In the genomic region with DNA sequence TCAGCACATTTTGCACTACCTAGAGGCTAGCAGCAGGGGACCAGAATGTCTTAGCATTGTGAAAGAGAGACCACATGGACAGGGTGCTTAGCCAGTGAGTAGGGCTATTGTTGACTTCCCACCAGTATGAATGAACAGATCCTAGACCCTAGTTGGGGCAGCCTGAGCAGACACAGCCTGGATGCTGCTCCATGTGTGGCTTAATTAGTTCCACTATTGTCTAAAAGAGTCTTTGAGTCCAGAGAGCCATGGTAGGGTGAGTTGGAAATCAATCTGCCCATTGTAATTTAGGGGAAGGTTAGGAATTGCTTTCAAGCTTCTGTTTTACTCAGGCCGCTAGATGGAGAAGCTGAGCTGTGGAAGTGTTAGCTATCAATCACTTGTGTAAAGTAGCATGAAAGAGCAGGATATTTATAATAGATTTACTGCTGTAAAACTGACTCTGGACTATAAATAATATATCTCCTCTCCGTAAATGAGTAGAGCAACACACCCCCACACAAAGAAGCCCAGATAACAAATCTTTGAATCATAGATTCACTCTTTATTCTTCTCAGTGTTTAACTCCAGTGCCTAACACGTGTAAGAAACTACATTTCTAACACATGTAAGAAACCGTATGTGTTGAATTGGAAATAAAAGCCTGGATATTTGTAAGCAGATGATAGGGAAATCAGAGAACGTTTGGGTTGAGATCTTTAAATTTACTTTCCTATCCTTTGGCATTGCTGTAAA, we compare ENCODE assay signal across 7 cellular contexts. TPM values are rescaled to one million over a fixed set of nuclear protein-coding genes. Genes with fewer than 3 reads are reported as not detected.
A peak's percentile ranks its signal among the peaks of the same experiment; 100 is the strongest.
DNase-seq lines count a peak whose midpoint lies in the region; ATAC-seq and TF ChIP-seq lines count a peak whose summit lies in the region.

No MANE protein-coding gene starts in this region.

- no peak overlapping the region for H3K4me3 Mint-ChIP-seq in activated CD4-positive, alpha-beta T cell treated with anti-CD3 and anti-CD28 coated beads, Interleukin-2, amount 10 ng/mL, durations not matched to agents 7 days and 5 days

- no peak overlapping the region for H3K4me2 ChIP-seq in HCT116 (ENCODE audit: low read length)

- H4K20me1 ChIP-seq in HCT116 (ENCODE audit: insufficient read depth): no peaks in the 10 kb centered on the region

- no peak for TF ChIP-seq POLR2A in HCT116 (IDR thresholded peaks at IDR 0.05; ENCODE audit: borderline replicate concordance, extremely low read depth, insufficient read depth, insufficient read length)

- TF ChIP-seq CTCF in HCT116 (IDR thresholded peaks at IDR 0.05 in 2 of 3, conservative IDR thresholded peaks at IDR 0.05 in 1 of 3; ENCODE audit: borderline replicate concordance in 1 of 3, insufficient read depth in 1 of 3, low read depth in 2 of 3, low read length in 2 of 3) (peak; percentile 66 to 81 (median 78); a peak in 5 of 6 replicates), cardiac muscle cell (IDR thresholded peaks at IDR 0.05; ENCODE audit: low read depth, low read length) (peak; percentile 65)

- H3K36me3 ChIP-seq in HCT116 (ENCODE audit: control insufficient read depth in 1 of 2, insufficient read depth in 2 of 2, low read length in 2 of 2) (no peaks in the 10 kb centered on the region), cardiac muscle cell (no peaks in the 10 kb centered on the region)

- H3K9ac ChIP-seq in HCT116 (ENCODE audit: low read length): no peak overlapping the region

- no peaks in the 10 kb centered on the region for H3K36me3 Mint-ChIP-seq in activated CD4-positive, alpha-beta T cell treated with anti-CD3 and anti-CD28 coated beads, Interleukin-2, amount 10 ng/mL, durations not matched to agents 7 days and 5 days (ENCODE audit: low read depth)

- H3K4me1 Mint-ChIP-seq in activated CD4-positive, alpha-beta T cell treated with anti-CD3 and anti-CD28 coated beads, Interleukin-2, amount 10 ng/mL, durations not matched to agents 7 days and 5 days: peaks cover 50% of the 10 kb centered on the region

- intact Hi-C loops in HCT116 (cut with micrococcal nuclease): loop anchor here (1.0 to 5.0 kb wide), 4 partner anchors 190 to 394 kb away; no protein-coding TSS in a partner anchor

- H2AFZ ChIP-seq in HCT116 (ENCODE audit: low read depth, low read length, poor library complexity, severe bottlenecking): no peak overlapping the region

- H3K4me1 ChIP-seq in HCT116 (ENCODE audit: control insufficient read depth in 1 of 2, insufficient read depth in 2 of 2, low read length in 2 of 2) (no peaks in the 10 kb centered on the region; a peak in 1 of 4 replicates), cardiac muscle cell (ENCODE audit: low read depth) (peaks cover 14% of the 10 kb centered on the region)

- H3K27ac ChIP-seq in HCT116 (ENCODE audit: low read depth, low read length): no peak overlapping the region
- no peak overlapping the region for H3K27ac ChIP-seq in cardiac muscle cell

- CTCF ChIA-PET in HCT116 (lab: Charles Lee): interaction anchor here (0.6 to 3.9 kb wide), 11 partner anchors 10 to 394 kb away, joined by 3 to 23 read pairs (median 3); partner anchors contain the start of gene SLC9C1
- CTCF ChIA-PET in activated CD4-positive, alpha-beta T cell treated with anti-CD3 and anti-CD28 coated beads, Interleukin-2, amount 10 ng/mL, durations not matched to agents 7 days and 5 days (lab: Charles Lee): interaction anchor here (0.9 to 2.0 kb wide), 11 partner anchors 9 to 394 kb away, joined by 3 to 5 read pairs (median 4); no protein-coding TSS in a partner anchor

- H3K27me3 Mint-ChIP-seq in activated CD4-positive, alpha-beta T cell treated with anti-CD3 and anti-CD28 coated beads, Interleukin-2, amount 10 ng/mL, durations not matched to agents 7 days and 5 days: no peaks in the 10 kb centered on the region

- no peak overlapping the region for H3K27ac Mint-ChIP-seq in activated CD4-positive, alpha-beta T cell treated with anti-CD3 and anti-CD28 coated beads, Interleukin-2, amount 10 ng/mL, durations not matched to agents 7 days and 5 days

- peak; percentile 88 for ATAC-seq in HCT116

- POLR2A ChIA-PET in HCT116 (lab: Charles Lee): interaction anchor here (1.3 kb wide), 1 partner anchor 157 kb away, joined by 6 read pairs; the partner anchor contains the start of gene SLC9C1
- POLR2A ChIA-PET in activated CD4-positive, alpha-beta T cell treated with anti-CD3 and anti-CD28 coated beads, Interleukin-2, amount 10 ng/mL, durations not matched to agents 7 days and 5 days (lab: Charles Lee): no interaction called here

- no peaks in the 10 kb centered on the region for H3K9me3 Mint-ChIP-seq in activated CD4-positive, alpha-beta T cell treated with anti-CD3 and anti-CD28 coated beads, Interleukin-2, amount 10 ng/mL, durations not matched to agents 7 days and 5 days

- no TSS peak for BruUV-seq in HCT116 (replicated peaks; lab: Mats Ljungman, UMichigan)

- DNase-seq in EL (peak; percentile 25), HCT116 (ENCODE audit: low read depth, low spot score) (peak; percentile 49), NCI-H146 treated with DMSO at 0.1 percent for 48 hours (lab: John Stamatoyannopoulos, UW; ENCODE audit: unreplicated experiment) (peak; percentile 66), cardiac muscle cell (ENCODE audit: low read depth in 1 of 2, low spot score in 1 of 2) (peak; percentile 62 to 64), retina (peak; percentile 61), mesenteric fat pad (ENCODE audit: low spot score) (no peak)
- DNase-seq in activated CD4-positive, alpha-beta T cell treated with anti-CD3 and anti-CD28 coated beads, Interleukin-2, amount 10 ng/mL, durations not matched to agents 7 days and 5 days: peak; percentile 63

- H3K9me3 ChIP-seq in HCT116 (ENCODE audit: control insufficient read depth in 1 of 2, insufficient read depth in 1 of 2, low read depth in 1 of 2, low read length in 2 of 2) (no peaks in the 10 kb centered on the region), cardiac muscle cell (ENCODE audit: low read depth) (no peaks in the 10 kb centered on the region)

- H3K27me3 ChIP-seq in HCT116 (ENCODE audit: insufficient read depth, low read length): no peaks in the 10 kb centered on the region
- no peaks in the 10 kb centered on the region for H3K27me3 ChIP-seq in cardiac muscle cell

- no peaks in the 10 kb centered on the region for H3K79me2 ChIP-seq in HCT116 (ENCODE audit: insufficient read depth, low read length)

- RAD21 ChIA-PET in HCT116 (lab: Charles Lee; ENCODE audit: low non-redundant PET in 1 of 2, low total read pairs in 2 of 2, uncharacterized antibody in 2 of 2, unreplicated experiment in 2 of 2): interaction anchor here in 1 of 2 experiments (1.0 kb wide), 1 partner anchor 156 kb away, joined by 4 read pairs; no protein-coding TSS in a partner anchor

- TF ChIP-seq RAD21 in HCT116 (IDR thresholded peaks at IDR 0.05; ENCODE audit: low read depth): peak; percentile 83

- H3K4me3 ChIP-seq in HCT116 (replicated peaks in 1 of 2; ENCODE audit: low read depth in 1 of 2, low read length in 2 of 2) (no peak overlapping the region), cardiac muscle cell (no peak overlapping the region)

- no peaks in the 10 kb centered on the region for H3K9me2 ChIP-seq in HCT116 (ENCODE audit: insufficient read depth)

TF ChIP-seq in HCT116, 20 proteins besides CTCF, POLR2A, EP300 and RAD21 (continues in another document):
- TF ChIP-seq YY1 (IDR thresholded peaks at IDR 0.05; ENCODE audit: extremely low read depth, insufficient replicate concordance, low read depth, low read length): no peak
- no peak for TF ChIP-seq POLR2AphosphoS5 (IDR thresholded peaks at IDR 0.05; ENCODE audit: low read depth, low read length)
- TF ChIP-seq EZH2 (IDR thresholded peaks at IDR 0.05): no peak
- TF ChIP-seq CBX3 (IDR thresholded peaks at IDR 0.05; ENCODE audit: low read depth): no peak
- no peak for TF ChIP-seq ZBTB33 (IDR thresholded peaks at IDR 0.05; ENCODE audit: extremely low read depth, insufficient replicate concordance, low read length)
- TF ChIP-seq, protein P1, sequence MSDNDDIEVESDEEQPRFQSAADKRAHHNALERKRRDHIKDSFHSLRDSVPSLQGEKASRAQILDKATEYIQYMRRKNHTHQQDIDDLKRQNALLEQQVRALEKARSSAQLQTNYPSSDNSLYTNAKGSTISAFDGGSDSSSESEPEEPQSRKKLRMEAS (IDR thresholded peaks at IDR 0.05): no peak
- TF ChIP-seq CEBPB (IDR thresholded peaks at IDR 0.05; ENCODE audit: low read depth): no peak
- no peak for TF ChIP-seq SP1 (IDR thresholded peaks at IDR 0.05; ENCODE audit: low read depth)

RNA-seq across cellular contexts. Expression of gene GCSAM, which starts 4.1 kb away (rescaled TPM):
- total RNA-seq in HCT116 (2021; ENCODE audit: unreplicated experiment): not detected
- polyA plus RNA-seq in HCT116 (2012): 0.42 and 0.56 TPM in 2 replicates
- 1 to 10 TPM; 9.3 to 9.9 TPM for total RNA-seq in activated CD4-positive, alpha-beta T cell treated with anti-CD3 and anti-CD28 coated beads, Interleukin-2, amount 10 ng/mL, durations not matched to agents 7 days and 5 days
- total RNA-seq in cardiac muscle cell: not detected in 2 replicates
- polyA plus RNA-seq in cardiac muscle cell: 0.66 and 1.7 TPM in 2 replicates
- not detected for total RNA-seq in mesenteric fat pad

RNA-seq across cellular contexts. Expression of gene C3orf52, which starts 50.9 kb away (rescaled TPM):
- 14.3 TPM for total RNA-seq in HCT116 (2021; ENCODE audit: unreplicated experiment)
- polyA plus RNA-seq in HCT116 (2012): 5.9 and 6.1 TPM in 2 replicates
- 1 to 10 TPM; 9.2 to 9.5 TPM for total RNA-seq in activated CD4-positive, alpha-beta T cell treated with anti-CD3 and anti-CD28 coated beads, Interleukin-2, amount 10 ng/mL, durations not matched to agents 7 days and 5 days
- total RNA-seq in cardiac muscle cell: 10.4 and 15.4 TPM in 2 replicates
- 10.0 and 18.8 TPM in 2 replicates for polyA plus RNA-seq in cardiac muscle cell
- total RNA-seq in mesenteric fat pad: 3.6 TPM
